Comparison of ENCODE assay signal across 1 cellular context in the genomic region with DNA sequence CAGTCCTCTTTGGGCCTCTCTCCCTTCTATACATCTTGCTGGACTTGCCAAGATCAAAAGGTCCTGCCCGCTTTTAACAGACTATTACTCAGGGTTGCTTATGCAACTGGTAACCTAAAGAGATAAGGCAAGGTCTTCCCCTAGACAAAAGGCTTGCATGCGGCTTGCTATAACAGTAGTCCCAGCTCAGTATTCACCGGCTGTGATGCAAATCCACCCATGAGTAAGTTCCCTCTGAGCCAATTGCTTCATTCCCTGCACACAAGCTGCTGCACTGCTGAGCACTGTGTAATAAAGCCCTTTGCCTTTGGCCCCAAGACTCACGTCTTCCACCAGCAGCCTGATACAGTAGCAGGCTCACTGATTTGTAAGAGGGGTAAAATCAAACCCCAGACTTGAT.
TF ChIP-seq lines count a peak whose summit lies in the region.

No MANE protein-coding gene starts in this region.

TF ChIP-seq in WTC11, 78 proteins besides CTCF, POLR2A, EP300 and RAD21 (continued from another document):
- TF ChIP-seq, protein P1, sequence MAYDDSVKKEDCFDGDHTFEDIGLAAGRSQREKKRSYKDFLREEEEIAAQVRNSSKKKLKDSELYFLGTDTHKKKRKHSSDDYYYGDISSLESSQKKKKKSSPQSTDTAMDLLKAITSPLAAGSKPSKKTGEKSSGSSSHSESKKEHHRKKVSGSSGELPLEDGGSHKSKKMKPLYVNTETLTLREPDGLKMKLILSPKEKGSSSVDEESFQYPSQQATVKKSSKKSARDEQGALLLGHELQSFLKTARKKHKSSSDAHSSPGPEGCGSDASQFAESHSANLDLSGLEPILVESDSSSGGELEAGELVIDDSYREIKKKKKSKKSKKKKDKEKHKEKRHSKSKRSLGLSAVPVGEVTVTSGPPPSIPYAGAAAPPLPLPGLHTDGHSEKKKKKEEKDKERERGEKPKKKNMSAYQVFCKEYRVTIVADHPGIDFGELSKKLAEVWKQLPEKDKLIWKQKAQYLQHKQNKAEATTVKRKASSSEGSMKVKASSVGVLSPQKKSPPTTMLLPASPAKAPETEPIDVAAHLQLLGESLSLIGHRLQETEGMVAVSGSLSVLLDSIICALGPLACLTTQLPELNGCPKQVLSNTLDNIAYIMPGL (CRISPR knock-in tag; IDR thresholded peaks at IDR 0.05): no peak
